ENCODE assay signal across 8 cellular contexts in the genomic region with DNA sequence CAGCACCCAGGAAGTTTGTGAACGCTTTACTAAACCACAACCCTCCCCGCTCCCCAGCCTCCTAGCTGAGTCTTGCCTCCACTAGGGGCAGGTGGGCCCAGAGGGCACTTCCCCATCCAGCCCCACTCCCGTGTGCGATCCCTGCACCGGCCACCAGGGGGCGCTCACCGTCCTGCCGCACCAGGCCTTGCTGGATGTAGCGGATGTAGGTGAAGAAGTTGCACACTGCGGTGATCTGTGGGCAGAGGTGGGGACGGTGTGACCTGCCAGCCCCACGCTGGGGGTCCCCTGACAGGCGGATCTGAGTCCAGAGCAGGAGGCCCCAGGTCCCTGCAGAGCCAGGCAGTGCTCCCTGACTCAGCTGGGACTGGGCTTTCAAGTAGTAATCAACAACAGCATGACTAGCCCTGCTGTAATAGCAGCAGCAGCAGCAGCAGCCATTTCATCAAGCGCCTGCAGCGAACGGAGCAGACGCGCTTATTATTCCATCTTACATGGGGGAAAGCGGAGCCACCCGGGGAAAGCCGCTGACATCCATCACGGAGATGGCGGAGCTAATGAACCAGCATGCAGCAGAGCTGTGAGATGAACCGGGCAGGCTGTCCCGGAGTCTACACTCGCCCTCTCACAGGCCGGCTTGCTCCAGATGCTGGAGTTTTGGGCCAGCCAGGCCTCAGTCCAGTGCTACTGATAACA. TPM values are rescaled to one million over a fixed set of nuclear protein-coding genes. Genes with fewer than 3 reads are reported as not detected.
A peak's percentile ranks its signal among the peaks of the same experiment; 100 is the strongest.
DNase-seq lines count a peak whose midpoint lies in the region; ATAC-seq and TF ChIP-seq lines count a peak whose summit lies in the region.

No MANE protein-coding gene starts in this region.

- no peaks in the 10 kb centered on the region for H3K4me1 ChIP-seq in Loucy (ENCODE audit: insufficient read depth, low read length, poor library complexity, severe bottlenecking)

- no peaks in the 10 kb centered on the region for H3K9me3 ChIP-seq in Loucy (ENCODE audit: insufficient read depth, low read depth, low read length)

- H3K9me2 ChIP-seq in Loucy (replicated peaks; ENCODE audit: low read depth, low read length), result no peaks in the 10 kb centered on the region

- peak; percentile 99 for TF ChIP-seq CTCF in Loucy (conservative IDR thresholded peaks at IDR 0.05; ENCODE audit: low read length)
- peak; percentile 98 for TF ChIP-seq CTCF in RWPE1 (conservative IDR thresholded peaks at IDR 0.05; ENCODE audit: low read depth)
- peak; percentile 98 for TF ChIP-seq CTCF in fibroblast of the aortic adventitia (IDR thresholded peaks at IDR 0.05; ENCODE audit: insufficient read depth, low read length)

- DNase-seq in COR-L47 (lab: John Stamatoyannopoulos, UW) (peak; percentile 66), RWPE1 (ENCODE audit: low spot score) (peak; percentile 86), fibroblast of the aortic adventitia (ENCODE audit: low read depth) (peak; percentile 72), nucleus accumbens (lab: John Stamatoyannopoulos, UW) (peak in 51 of 56 donors; percentile 16 to 88 (median 61))
- peak; percentile 89 to 95 for DNase-seq in activated T-helper 1 cell treated with anti-CD3 and anti-CD28 coated beads, Interleukin-2, amount 50 U/mL, for 16 hours (ENCODE audit: low read depth in 1 of 2, low spot score in 1 of 2)

- ATAC-seq in GM21528 (IDR thresholded peaks at IDR 0.05; ENCODE audit: low FRiP score, unreplicated experiment), result peak; percentile 54

- CTCF ChIA-PET in RWPE1 (lab: Yijun Ruan, JAX), result interaction anchor here (0.6 to 5.3 kb wide), 37 partner anchors 8 to 213 kb away, joined by 3 to 62 read pairs (median 5); partner anchors contain the start of genes FADS3 and RAB3IL1

- H3K4me2 ChIP-seq in Loucy (ENCODE audit: low read depth, low read length, poor library complexity, severe bottlenecking), result no peak overlapping the region

- H3K4me3 ChIP-seq in Loucy (ENCODE audit: low read length, poor library complexity, severe bottlenecking), result no peak overlapping the region
- H3K4me3 ChIP-seq in fibroblast of the aortic adventitia (ENCODE audit: low read depth, low read length), result no peak overlapping the region

- no peaks in the 10 kb centered on the region for H3K27me3 ChIP-seq in Loucy (ENCODE audit: insufficient read depth, low read length, poor library complexity, severe bottlenecking)

- no peaks in the 10 kb centered on the region for H4K20me1 ChIP-seq in Loucy (ENCODE audit: insufficient read depth, low read length, poor library complexity, severe bottlenecking)

- no peaks in the 10 kb centered on the region for H3K79me2 ChIP-seq in Loucy (ENCODE audit: insufficient read depth, low read length)

- H3K9ac ChIP-seq in Loucy (ENCODE audit: low read depth, low read length, poor library complexity, severe bottlenecking), result no peak overlapping the region

- POLR2A ChIA-PET in RWPE1 (lab: Yijun Ruan, JAX; ENCODE audit: low non-redundant PET), result no interaction called here

- peak overlapping the region; percentile 86; the same call in 1 of the 2 replicates for H2AFZ ChIP-seq in Loucy (ENCODE audit: low read length)

- H3F3A ChIP-seq in Loucy (ENCODE audit: low read depth), result no peaks in the 10 kb centered on the region

- no peaks in the 10 kb centered on the region for H3K36me3 ChIP-seq in Loucy (ENCODE audit: insufficient read depth, low read length)

- H3K27ac ChIP-seq in RWPE1, result peak overlapping the region; percentile 90; the same call in 1 of the 2 replicates
- H3K27ac ChIP-seq in temporal lobe (ENCODE audit: low read depth, low read length), result peak overlapping the region; percentile 72

RNA-seq across cellular contexts. Expression of gene FADS3, which starts 7.9 kb away (rescaled TPM):
- total RNA-seq in fibroblast of the aortic adventitia (ENCODE audit: low replicate concordance), result 22.1 and 35.9 TPM in 2 replicates
- 40.6 TPM for total RNA-seq in temporal lobe

RNA-seq across cellular contexts. Expression of gene RAB3IL1, which starts 18.1 kb away (rescaled TPM):
- total RNA-seq in fibroblast of the aortic adventitia (ENCODE audit: low replicate concordance) (17.1 and 50.7 TPM in 2 replicates), temporal lobe (3.7 TPM)

RNA-seq across cellular contexts. Expression of gene BEST1, which starts 50.9 kb away (rescaled TPM):
- 3.1 and 3.4 TPM in 2 replicates for total RNA-seq in fibroblast of the aortic adventitia (ENCODE audit: low replicate concordance)
- total RNA-seq in temporal lobe, result 0.49 TPM
